9 cellular contexts compared by ENCODE assay signal in the genomic region with DNA sequence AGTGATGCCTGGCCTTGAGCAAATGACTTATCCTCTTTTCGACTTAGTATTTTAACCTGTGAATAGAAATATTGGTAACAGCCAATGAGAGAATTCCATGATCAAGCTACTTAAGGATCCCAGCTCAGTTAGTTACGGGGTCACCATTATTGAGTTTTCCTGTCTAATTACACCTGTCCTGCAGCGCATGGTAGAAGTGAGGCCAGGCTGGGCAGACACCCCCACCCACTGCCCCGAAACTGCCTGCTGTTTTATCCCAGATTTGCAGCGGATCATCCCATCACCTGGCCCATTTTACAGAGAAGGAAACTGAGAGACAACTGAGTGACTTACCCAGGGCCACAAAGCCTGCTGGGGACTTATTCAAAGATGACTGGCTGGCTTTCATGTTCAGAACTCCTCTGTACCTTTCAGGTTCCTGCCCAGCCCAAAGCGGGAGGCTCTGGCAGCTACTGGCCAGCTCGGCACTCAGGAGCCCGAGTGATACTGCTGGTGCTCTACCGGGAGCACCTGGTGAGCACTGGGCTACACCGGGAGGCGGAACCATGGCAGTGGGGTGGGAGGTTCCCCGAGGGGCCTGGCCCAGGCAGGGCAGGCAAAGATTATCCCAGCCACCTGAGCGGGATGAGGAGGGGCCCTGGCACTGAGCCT. TPM values are rescaled to one million over a fixed set of nuclear protein-coding genes. Genes with fewer than 3 reads are reported as not detected.
DNase-seq lines count a peak whose midpoint lies in the region; TF ChIP-seq lines count a peak whose summit lies in the region.
"Had no signal": no experiment of that assay in that cellular context is flagged by ENCODE, and none has a peak within 500 bp of the region (broad histone marks: within the 10 kb centered on the region; RNA-seq: fewer than 3 reads in every experiment).

No MANE protein-coding gene starts in this region.

- H3K36me3 Mint-ChIP-seq in endodermal cell (ENCODE audit: low read depth) (peaks cover 40% of the 10 kb centered on the region), nephron progenitor cell (ENCODE audit: low read depth) (peaks cover 8% of the 10 kb centered on the region)

- H3K4me3 ChIP-seq in NT2/D1 (ENCODE audit: insufficient read length, low read depth) (peak overlapping the region; percentile 98), endodermal cell (ENCODE audit: low read length) (peak overlapping the region; percentile 97)

- DNase-seq in NT2/D1 (ENCODE audit: low read depth, low spot score) (no peak), endodermal cell (peak; percentile 42), nephron progenitor cell (no peak), NCI-H2196 treated with DMSO at 0.1 percent for 48 hours (lab: John Stamatoyannopoulos, UW; ENCODE audit: unreplicated experiment) (no peak), cerebellar nuclear complex (lab: John Stamatoyannopoulos, UW) (no peak), AML-193 (lab: John Stamatoyannopoulos, UW) (no peak), midbrain (lab: John Stamatoyannopoulos, UW) (no peak)

- peaks cover 64% of the 10 kb centered on the region for H3K36me3 ChIP-seq in NT2/D1 (ENCODE audit: insufficient read depth, insufficient read length, low read length)
- peaks cover 51% of the 10 kb centered on the region for H3K36me3 ChIP-seq in endodermal cell (ENCODE audit: control insufficient read depth, insufficient read depth, low read length)

- peaks cover 14% of the 10 kb centered on the region for H3K4me1 Mint-ChIP-seq in endodermal cell
- H3K4me1 Mint-ChIP-seq in nephron progenitor cell, result peaks cover 35% of the 10 kb centered on the region

- no peak for TF ChIP-seq CTCF in C4-2B (conservative IDR thresholded peaks at IDR 0.05)
- no peak for TF ChIP-seq CTCF in endodermal cell (conservative IDR thresholded peaks at IDR 0.05)
- TF ChIP-seq CTCF in nephron progenitor cell (IDR thresholded peaks at IDR 0.05), result no peak

- H3K9me3 Mint-ChIP-seq in endodermal cell, result no peaks in the 10 kb centered on the region
- no peaks in the 10 kb centered on the region for H3K9me3 Mint-ChIP-seq in nephron progenitor cell

- H3K27ac Mint-ChIP-seq in endodermal cell (peak overlapping the region; percentile 91), nephron progenitor cell (no peak overlapping the region)

- H3K27me3 ChIP-seq in NT2/D1 (ENCODE audit: insufficient read depth, insufficient read length) (no peaks in the 10 kb centered on the region), endodermal cell (ENCODE audit: control insufficient read depth, insufficient read depth, low read length, poor library complexity, severe bottlenecking) (no peaks in the 10 kb centered on the region)

- no peaks in the 10 kb centered on the region for H3K9me3 ChIP-seq in NT2/D1 (ENCODE audit: insufficient read depth, low read length)
- H3K9me3 ChIP-seq in endodermal cell (ENCODE audit: control insufficient read depth, low read length), result no peaks in the 10 kb centered on the region

- peak overlapping the region; percentile 98 for H3K27ac ChIP-seq in C4-2B
- no peak overlapping the region for H3K27ac ChIP-seq in endodermal cell (ENCODE audit: low read depth, low read length)

- H3K4me1 ChIP-seq in NT2/D1 (ENCODE audit: insufficient read depth, insufficient read length) (peaks cover 22% of the 10 kb centered on the region), endodermal cell (ENCODE audit: control insufficient read depth, insufficient read depth, low read length) (peaks cover 10% of the 10 kb centered on the region)

- H3K27me3 Mint-ChIP-seq in endodermal cell (ENCODE audit: insufficient read depth) (no peaks in the 10 kb centered on the region), nephron progenitor cell (ENCODE audit: low read depth, poor library complexity) (peaks cover 9% of the 10 kb centered on the region)

- 89 to 94% methylated on average over 9 to 13 of the region's 13 CpGs for WGBS in endodermal cell (ENCODE audit: insufficient coverage in 1 of 2, insufficient read length in 1 of 2), 2 experiments

- H3K9ac ChIP-seq in NT2/D1 (ENCODE audit: insufficient read length, low read depth) (peak overlapping the region; percentile 97), endodermal cell (ENCODE audit: extremely low read depth, low read length, poor library complexity, severe bottlenecking) (peak overlapping the region; percentile 64)

- peak overlapping the region; percentile 88 for H3K4me3 Mint-ChIP-seq in endodermal cell
- peak overlapping the region; percentile 87 for H3K4me3 Mint-ChIP-seq in nephron progenitor cell

RNA-seq across cellular contexts. Expression of gene MUS81, which starts 1.4 kb away (rescaled TPM):
- total RNA-seq in endodermal cell, result 10 to 100 TPM; 51.0 to 64.5 TPM
- 64.5 TPM for polyA plus RNA-seq in endodermal cell (2013, experiment 1 of 2)
- 60.0 TPM for polyA plus RNA-seq in endodermal cell (2013, experiment 2 of 2)

RNA-seq across cellular contexts. Expression of gene CFL1, which starts 3.7 kb away (rescaled TPM):
- total RNA-seq in endodermal cell, result 1,000 to 10,000 TPM; 1,218 to 1,284 TPM
- polyA plus RNA-seq in endodermal cell (2013, experiment 1 of 2), result 1,019 TPM
- polyA plus RNA-seq in endodermal cell (2013, experiment 2 of 2), result 1,005 TPM

RNA-seq across cellular contexts. Expression of gene EFEMP2, which starts 10.9 kb away (rescaled TPM):
- total RNA-seq in endodermal cell, result 10 to 100 TPM; 84.5 to 99.6 TPM
- polyA plus RNA-seq in endodermal cell (2013, experiment 1 of 2), result 44.2 TPM
- 46.6 TPM for polyA plus RNA-seq in endodermal cell (2013, experiment 2 of 2)

RNA-seq across cellular contexts. Expression of gene CTSW, which starts 18.0 kb away (rescaled TPM):
- total RNA-seq in endodermal cell, result not detected
- polyA plus RNA-seq in endodermal cell (2013, experiment 1 of 2), result not detected
- polyA plus RNA-seq in endodermal cell (2013, experiment 2 of 2), result not detected
- total RNA-seq: myocyte had no signal

RNA-seq across cellular contexts. Expression of gene FIBP, which starts 26.6 kb away (rescaled TPM):
- total RNA-seq in endodermal cell, result 10 to 100 TPM; 81.0 to 92.0 TPM
- polyA plus RNA-seq in endodermal cell (2013, experiment 1 of 2), result 64.2 TPM
- polyA plus RNA-seq in endodermal cell (2013, experiment 2 of 2), result 62.7 TPM
